In genomic region chr1:36369061-36369470, GRCh38 we compare ENCODE assay signal across 1 cellular context.
A peak's percentile ranks its signal among the peaks of the same experiment; 100 is the strongest.
TF ChIP-seq lines count a peak whose summit lies in the region.

No MANE protein-coding gene starts in this region.

TF ChIP-seq in HepG2, 621 proteins besides CTCF, POLR2A, EP300 and RAD21 (continued from another document):
- TF ChIP-seq SP140L (CRISPR knock-in tag; IDR thresholded peaks at IDR 0.05; ENCODE audit: borderline replicate concordance): no peak
- no peak for TF ChIP-seq POLR2AphosphoS5 (IDR thresholded peaks at IDR 0.05; ENCODE audit: low read depth, low read length)
- no peak for TF ChIP-seq ZNF30 (CRISPR knock-in tag; IDR thresholded peaks at IDR 0.05)
- no peak for TF ChIP-seq KDM4B (CRISPR knock-in tag; IDR thresholded peaks at IDR 0.05)
- TF ChIP-seq IRF2 (CRISPR knock-in tag; IDR thresholded peaks at IDR 0.05): no peak
- TF ChIP-seq HNF1A (IDR thresholded peaks at IDR 0.05; ENCODE audit: low read depth): no peak
- TF ChIP-seq HNF1A (CRISPR knock-in tag; IDR thresholded peaks at IDR 0.05; ENCODE audit: borderline replicate concordance): no peak
- TF ChIP-seq XRCC5 (optimal IDR thresholded peaks at IDR 0.05; ENCODE audit: low read length): peak; percentile 86
- TF ChIP-seq MAZ (IDR thresholded peaks at IDR 0.05; ENCODE audit: borderline replicate concordance, low read depth, low read length): peak; percentile 41; the same call in 1 of the 2 replicates
- TF ChIP-seq MAZ (CRISPR knock-in tag; IDR thresholded peaks at IDR 0.05; ENCODE audit: low read depth): no peak
- TF ChIP-seq ZNF768 (CRISPR knock-in tag; IDR thresholded peaks at IDR 0.05): no peak
- no peak for TF ChIP-seq TRAFD1 (CRISPR knock-in tag; IDR thresholded peaks at IDR 0.05; ENCODE audit: borderline replicate concordance)
- no peak for TF ChIP-seq MIER2 (CRISPR knock-in tag; IDR thresholded peaks at IDR 0.05)
- no peak for TF ChIP-seq ZNF670 (CRISPR knock-in tag; IDR thresholded peaks at IDR 0.05; ENCODE audit: borderline replicate concordance)
- no peak for TF ChIP-seq SP1 (IDR thresholded peaks at IDR 0.05)
- TF ChIP-seq SP1 (CRISPR knock-in tag; IDR thresholded peaks at IDR 0.05): peak; percentile 78
- TF ChIP-seq ZNF562 (CRISPR knock-in tag; IDR thresholded peaks at IDR 0.05; ENCODE audit: borderline replicate concordance): no peak
- no peak for TF ChIP-seq ZNF7 (CRISPR knock-in tag; IDR thresholded peaks at IDR 0.05)
- TF ChIP-seq ZNF207 (IDR thresholded peaks at IDR 0.05; ENCODE audit: borderline replicate concordance): no peak
- no peak for TF ChIP-seq NKX3-1 (CRISPR knock-in tag; IDR thresholded peaks at IDR 0.05)
- TF ChIP-seq CEBPZ (IDR thresholded peaks at IDR 0.05; ENCODE audit: low read length): no peak
- no peak for TF ChIP-seq PCBP2 (optimal IDR thresholded peaks at IDR 0.05; ENCODE audit: low read depth, low read length, poor library complexity, severe bottlenecking)
- TF ChIP-seq ZBTB20 (CRISPR knock-in tag; IDR thresholded peaks at IDR 0.05; ENCODE audit: borderline replicate concordance, low read depth): no peak
- 0 out of 2 replicates have a peak, but pooled peaks have one; percentile 72 for TF ChIP-seq KLF9 (CRISPR knock-in tag; IDR thresholded peaks at IDR 0.05; ENCODE audit: low read depth)
- no peak for TF ChIP-seq ZNF550 (CRISPR knock-in tag; IDR thresholded peaks at IDR 0.05; ENCODE audit: borderline replicate concordance)
- TF ChIP-seq ZSCAN25 (CRISPR knock-in tag; IDR thresholded peaks at IDR 0.05): no peak
- no peak for TF ChIP-seq RARG (CRISPR knock-in tag; IDR thresholded peaks at IDR 0.05; ENCODE audit: low read depth)
- no peak for TF ChIP-seq NFIC (IDR thresholded peaks at IDR 0.05; ENCODE audit: low read length)
- 0 out of 2 replicates have a peak, but pooled peaks have one; percentile 16 for TF ChIP-seq ZNF501 (CRISPR knock-in tag; IDR thresholded peaks at IDR 0.05)
- TF ChIP-seq E2F2 (CRISPR knock-in tag; IDR thresholded peaks at IDR 0.05; ENCODE audit: borderline replicate concordance): no peak
- TF ChIP-seq ZNF772 (CRISPR knock-in tag; IDR thresholded peaks at IDR 0.05): no peak
- TF ChIP-seq IKZF5 (CRISPR knock-in tag; IDR thresholded peaks at IDR 0.05): 0 out of 2 replicates have a peak, but pooled peaks have one; percentile 28
- no peak for TF ChIP-seq RFX3 (CRISPR knock-in tag; IDR thresholded peaks at IDR 0.05)
- TF ChIP-seq KLF16 (CRISPR knock-in tag; IDR thresholded peaks at IDR 0.05): 0 out of 4 replicates have a peak, but pooled peaks of 1 of the 2 experiments have one; percentile 52
- no peak for TF ChIP-seq IKZF4 (CRISPR knock-in tag; IDR thresholded peaks at IDR 0.05; ENCODE audit: borderline replicate concordance, low read depth, not compliant biosample characterization)
- TF ChIP-seq SAP130 (CRISPR knock-in tag; IDR thresholded peaks at IDR 0.05; ENCODE audit: low read depth): peak; percentile 51
- no peak for TF ChIP-seq ATAD3A (CRISPR knock-in tag; IDR thresholded peaks at IDR 0.05)
- TF ChIP-seq ZNF572 (CRISPR knock-in tag; IDR thresholded peaks at IDR 0.05): no peak
TF ChIP-seq in HepG2: peak in this region for 30.
